25 cellular contexts compared by ENCODE assay signal in genomic region chr15:65328506-65329297, GRCh38. TPM values are rescaled to one million over a fixed set of nuclear protein-coding genes. Genes with fewer than 3 reads are reported as not detected.
DNase-seq lines count a peak whose midpoint lies in the region; ATAC-seq and TF ChIP-seq lines count a peak whose summit lies in the region.
"Had no signal": no experiment of that assay in that cellular context is flagged by ENCODE, and none has a peak within 500 bp of the region (broad histone marks: within the 10 kb centered on the region; RNA-seq: fewer than 3 reads in every experiment).

No MANE protein-coding gene starts in this region.

- no peaks in the 10 kb centered on the region for H3K4me1 ChIP-seq in osteoblast (ENCODE audit: insufficient read depth, low read length)
- H3K4me1 ChIP-seq: Caco-2, Peyer's patch had no signal

- no peaks in the 10 kb centered on the region for H3K27me3 ChIP-seq in osteoblast (ENCODE audit: insufficient read depth, low read length)
- H3K27me3 ChIP-seq: MG63, Peyer's patch had no signal

- no peaks in the 10 kb centered on the region for H3K9me3 ChIP-seq in osteoblast (ENCODE audit: low read depth, low read length)
- H3K9me3 ChIP-seq: Caco-2, MG63, Peyer's patch had no signal

- no peak overlapping the region for H3K27ac ChIP-seq in osteoblast (ENCODE audit: low read depth, low read length)
- H3K27ac ChIP-seq: Peyer's patch had no signal

- ATAC-seq in Right ventricle myocardium inferior (no peak), Right ventricle myocardium superior (ENCODE audit: poor library complexity) (no peak), GM21529 (IDR thresholded peaks at IDR 0.05; ENCODE audit: unreplicated experiment) (no peak), GM21367 (IDR thresholded peaks at IDR 0.05; ENCODE audit: unreplicated experiment) (no peak)

- H3K79me2 ChIP-seq in osteoblast (ENCODE audit: insufficient read depth, low read length) = no peaks in the 10 kb centered on the region

- DNase-seq in Right ventricle myocardium inferior (ENCODE audit: missing footprints) (peak; percentile 39), Right ventricle myocardium superior (no peak), iPS-NIHi11 (ENCODE audit: low spot score) (peak; percentile 17), osteoblast (ENCODE audit: insufficient read length, low spot score, missing footprints) (peak; percentile 46), cerebellum (ENCODE audit: low spot score) (no peak)
- DNase-seq in stimulated activated CD8-positive, alpha-beta memory T cell treated with anti-CD3 and anti-CD28 coated beads, Interleukin-4, amount 100 ng/mL, for 48 hours = no peak
- DNase-seq: 8988T; Caco-2; CD4-positive, alpha-beta T cell; DMS153; H9; Kasumi-1; MG63; NCI-H1092; NCI-H1436 treated with DMSO at 0.1 percent for 48 hours; NCI-H2029; NCI-H2171 treated with DMSO at 0.1 percent for 48 hours; NCI-H446 treated with DMSO at 0.1 percent for 48 hours; NCI-H748 treated with DMSO at 0.1 percent for 48 hours; NK-92 treated with Interleukin-12 subunit alpha and Interleukin-12 subunit beta, amount 100 ng/mL, for 24 hours had no signal

- no peak for TF ChIP-seq CTCF in osteoblast (IDR thresholded peaks at IDR 0.05; ENCODE audit: extremely low read depth, low read depth, low read length)

- intact Hi-C loops in Right ventricle myocardium inferior (cut with DNase I) = no loop called here
- intact Hi-C loops in Right ventricle myocardium superior (cut with DNase I) = no loop called here

- no peak overlapping the region for H3K4me2 ChIP-seq in osteoblast (ENCODE audit: insufficient read depth, low read length)

- H4K20me1 ChIP-seq in osteoblast (ENCODE audit: insufficient read depth, low read length) = no peaks in the 10 kb centered on the region

- no peak overlapping the region for H2AFZ ChIP-seq in osteoblast (ENCODE audit: low read length)

- no peaks in the 10 kb centered on the region for H3K36me3 ChIP-seq in osteoblast (ENCODE audit: insufficient read depth, low read length)
- H3K36me3 ChIP-seq: MG63, Peyer's patch had no signal

- H3K4me3 ChIP-seq in osteoblast (ENCODE audit: insufficient read depth, low read length) = no peak overlapping the region
- H3K4me3 ChIP-seq: GM12878, MG63, Peyer's patch had no signal

RNA-seq across cellular contexts. Expression of gene RNU5B-1, which starts 24.2 kb away (rescaled TPM):
- 25.8 TPM for total RNA-seq in Right ventricle myocardium inferior
- total RNA-seq in Right ventricle myocardium superior = 55.4 TPM
- not detected in 2 replicates for total RNA-seq in osteoblast
- total RNA-seq in cerebellum = not detected
- total RNA-seq: Caco-2, H9, Peyer's patch had no signal

RNA-seq across cellular contexts. Expression of gene RNU5A-1, which starts 32.9 kb away (rescaled TPM):
- total RNA-seq in Right ventricle myocardium inferior (not detected), Right ventricle myocardium superior (not detected), osteoblast (not detected in 2 replicates), cerebellum (not detected)
- total RNA-seq: B cell; Caco-2; CD4-positive, alpha-beta T cell; GM12878; H9; Peyer's patch had no signal

RNA-seq across cellular contexts. Expression of gene PARP16, which starts 42.0 kb away (rescaled TPM):
- total RNA-seq in Right ventricle myocardium inferior (4.9 TPM), Right ventricle myocardium superior (4.4 TPM), osteoblast (6.2 and 6.5 TPM in 2 replicates), cerebellum (8.1 TPM)

RNA-seq across cellular contexts. Expression of gene IGDCC3, which starts 49.1 kb away (rescaled TPM):
- total RNA-seq in Right ventricle myocardium inferior (0.43 TPM), Right ventricle myocardium superior (0.40 TPM), osteoblast (0.29 TPM in 1 of 2 replicates, not detected in the other), cerebellum (19.8 TPM)
- total RNA-seq: B cell; CD4-positive, alpha-beta T cell; Peyer's patch had no signal

Comparison
In these comparisons a context has a peak if more than half of its experiments do, and no peak if none do; other contexts are left out.
1. DNase-seq: peak in Right ventricle myocardium inferior (single experiment), iPS-NIHi11 (single experiment) and osteoblast (single experiment); none in Right ventricle myocardium superior (single experiment), cerebellum (single experiment) and stimulated activated CD8-positive, alpha-beta memory T cell treated with anti-CD3 and anti-CD28 coated beads, Interleukin-4, amount 100 ng/mL, for 48 hours (single experiment).
2. RNA of gene RNU5B-1, which starts 24.2 kb away (total RNA-seq): 55.4 TPM in Right ventricle myocardium superior (single experiment) and 25.8 TPM in Right ventricle myocardium inferior (single experiment); not detected in osteoblast and not detected in cerebellum (single experiment); every median in the first group is over 10 times any median in the second.